ENCODE assay signal across 19 cellular contexts in genomic region chr20:47672886-47673670, GRCh38.
DNase-seq lines count a peak whose midpoint lies in the region.
"Had no signal": no experiment of that assay in that cellular context is flagged by ENCODE, and none has a peak within 500 bp of the region (broad histone marks: within the 10 kb centered on the region; RNA-seq: fewer than 3 reads in every experiment).

No MANE protein-coding gene starts in this region.

- no CpG with 5 or more reads among the region's 16 CpGs for WGBS in neuronal stem cell (ENCODE audit: extremely low coverage in 2 of 2, insufficient read length in 2 of 2, insufficient replicate concordance in 1 of 2), 2 donors

- no peaks in the 10 kb centered on the region for H3K27me3 ChIP-seq in H7 (ENCODE audit: control insufficient read depth, insufficient read depth, low read length)
- no peaks in the 10 kb centered on the region for H3K27me3 ChIP-seq in neuronal stem cell (ENCODE audit: control insufficient read depth in 3 of 3, insufficient read depth in 3 of 3, low read depth in 1 of 3, low read length in 3 of 3)
- H3K27me3 ChIP-seq: BLaER1 had no signal

- H3K9ac ChIP-seq in neuronal stem cell (ENCODE audit: low read depth, low read length, poor library complexity): no peak overlapping the region
- H3K9ac ChIP-seq: BLaER1 had no signal

- H3K27ac ChIP-seq in neuronal stem cell (replicated peaks; ENCODE audit: low read length): no peak overlapping the region
- H3K27ac ChIP-seq: BLaER1, HL-60 had no signal

- H2AK5ac ChIP-seq in neuronal stem cell (ENCODE audit: low read depth, low read length): peak overlapping the region; percentile 25

- no peak overlapping the region for H3K4ac ChIP-seq in neuronal stem cell (ENCODE audit: low read length)

- H3K4me3 Mint-ChIP-seq in dendritic cell treated with granulocyte-macrophage colony-stimulating factor and Interleukin-4, amounts not matched to agents 40 ng/mL and 50 ng/mL, for 4 days: no peak overlapping the region
- H3K4me3 Mint-ChIP-seq: CD8-positive, alpha-beta memory T cell had no signal

- H4K8ac ChIP-seq in neuronal stem cell (ENCODE audit: low read depth, low read length): no peak overlapping the region

- H3K14ac ChIP-seq in neuronal stem cell (ENCODE audit: low read length): peak overlapping the region; percentile 67

- no peak overlapping the region for H3K4me2 ChIP-seq in neuronal stem cell (ENCODE audit: insufficient read depth, low read length, poor library complexity, severe bottlenecking)
- H3K4me2 ChIP-seq: BLaER1, PC-9 had no signal

- no peak overlapping the region for H2AFZ ChIP-seq in neuronal stem cell (ENCODE audit: low read length)
- H2AFZ ChIP-seq: PC-9 had no signal

- peaks cover 14% of the 10 kb centered on the region for H3K4me1 Mint-ChIP-seq in dendritic cell treated with granulocyte-macrophage colony-stimulating factor and Interleukin-4, amounts not matched to agents 40 ng/mL and 50 ng/mL, for 4 days (ENCODE audit: low read depth)

- H3K9me3 ChIP-seq in neuronal stem cell (replicated peaks in 1 of 2; ENCODE audit: control insufficient read depth in 2 of 2, insufficient read depth in 1 of 2, low read depth in 1 of 2, low read length in 2 of 2): no peaks in the 10 kb centered on the region
- H3K9me3 ChIP-seq: BLaER1 had no signal

- no peaks in the 10 kb centered on the region for H3K4me1 ChIP-seq in neuronal stem cell (ENCODE audit: control insufficient read depth in 2 of 2, insufficient read depth in 1 of 2, low read depth in 1 of 2, low read length in 2 of 2)

- intact Hi-C loops in dendritic cell treated with granulocyte-macrophage colony-stimulating factor and Interleukin-4, amounts not matched to agents 40 ng/mL and 50 ng/mL, for 4 days (cut with micrococcal nuclease): no loop called here

- no peak overlapping the region for H2BK120ac ChIP-seq in neuronal stem cell (ENCODE audit: low read depth, low read length)

- H4K91ac ChIP-seq in neuronal stem cell (ENCODE audit: low read depth, low read length, poor library complexity): no peak overlapping the region

- peak; percentile 49 for DNase-seq in activated CD8-positive, alpha-beta memory T cell treated with anti-CD3 and anti-CD28 coated beads, Interleukin-2, amount 50 U/mL, for 48 hours
- no peak for DNase-seq in activated CD8-positive, alpha-beta memory T cell treated with anti-CD3 and anti-CD28 coated beads, Interleukin-2, amount 50 U/mL, for 4 hours
- peak; percentile 70 for DNase-seq in H7
- no peak for DNase-seq in neuronal stem cell (ENCODE audit: low spot score)
- DNase-seq in stimulated activated CD4-positive, alpha-beta T cell treated with anti-CD3 and anti-CD28 coated beads, Interleukin-2, amount 100 ng/mL, for 48 hours: no peak
- DNase-seq in HPDE6-E6E7 (ENCODE audit: extremely low spot score): no peak
- no peak for DNase-seq in NCI-H2171 treated with DMSO at 0.1 percent for 48 hours (lab: John Stamatoyannopoulos, UW)
- DNase-seq: DMS79, HCEC 1CT, MV-4-11, NCI-H1417, NCI-H187 treated with DMSO at 0.1 percent for 48 hours, NCI-H82, PC-9 had no signal

- H3K4me3 ChIP-seq in H7 (ENCODE audit: insufficient read depth, low read depth, low read length): no peak overlapping the region
- no peak overlapping the region for H3K4me3 ChIP-seq in neuronal stem cell (ENCODE audit: low read length in 2 of 2)
- H3K4me3 ChIP-seq: BLaER1, K562, PC-9 had no signal

- no peaks in the 10 kb centered on the region for H3K79me1 ChIP-seq in neuronal stem cell (ENCODE audit: low read depth, low read length)

- peaks cover 100% of the 10 kb centered on the region for H3K36me3 Mint-ChIP-seq in dendritic cell treated with granulocyte-macrophage colony-stimulating factor and Interleukin-4, amounts not matched to agents 40 ng/mL and 50 ng/mL, for 4 days (ENCODE audit: low read depth)
- H3K36me3 Mint-ChIP-seq: CD8-positive, alpha-beta memory T cell had no signal

- no peaks in the 10 kb centered on the region for H3K9me3 Mint-ChIP-seq in dendritic cell treated with granulocyte-macrophage colony-stimulating factor and Interleukin-4, amounts not matched to agents 40 ng/mL and 50 ng/mL, for 4 days
- H3K9me3 Mint-ChIP-seq: CD8-positive, alpha-beta memory T cell had no signal

- peak overlapping the region; percentile 19 for H3K18ac ChIP-seq in neuronal stem cell (ENCODE audit: low read length)

- no peak overlapping the region for H2BK15ac ChIP-seq in neuronal stem cell (ENCODE audit: low read length)

- no peak overlapping the region for H2BK12ac ChIP-seq in neuronal stem cell (ENCODE audit: low read length)

- H3K23ac ChIP-seq in neuronal stem cell (ENCODE audit: low read depth, low read length, poor library complexity): no peak overlapping the region

- no peaks in the 10 kb centered on the region for H3K27me3 Mint-ChIP-seq in dendritic cell treated with granulocyte-macrophage colony-stimulating factor and Interleukin-4, amounts not matched to agents 40 ng/mL and 50 ng/mL, for 4 days

- H3K36me3 ChIP-seq in H7 (replicated peaks; ENCODE audit: control insufficient read depth, insufficient read depth, low read length) (no peaks in the 10 kb centered on the region; the same call in none of the 2 replicates), neuronal stem cell (replicated peaks in 1 of 2; ENCODE audit: control insufficient read depth in 2 of 2, insufficient read depth in 2 of 2, low read length in 2 of 2) (peaks cover 7 to 19% of the 10 kb centered on the region in 2 donors)
- H3K36me3 ChIP-seq: BLaER1 had no signal

- H3K27ac Mint-ChIP-seq in dendritic cell treated with granulocyte-macrophage colony-stimulating factor and Interleukin-4, amounts not matched to agents 40 ng/mL and 50 ng/mL, for 4 days: peak overlapping the region; percentile 3
- H3K27ac Mint-ChIP-seq: CD8-positive, alpha-beta memory T cell had no signal

- no peak overlapping the region for H2BK5ac ChIP-seq in neuronal stem cell (ENCODE audit: low read length)

Comparison
In these comparisons a context has a peak if more than half of its experiments do, and no peak if none do; other contexts are left out.
1. DNase-seq: peak in activated CD8-positive, alpha-beta memory T cell treated with anti-CD3 and anti-CD28 coated beads, Interleukin-2, amount 50 U/mL, for 48 hours (single experiment) and H7 (single experiment); none in activated CD8-positive, alpha-beta memory T cell treated with anti-CD3 and anti-CD28 coated beads, Interleukin-2, amount 50 U/mL, for 4 hours (single experiment), neuronal stem cell (single experiment), stimulated activated CD4-positive, alpha-beta T cell treated with anti-CD3 and anti-CD28 coated beads, Interleukin-2, amount 100 ng/mL, for 48 hours (0 of 2), HPDE6-E6E7 (single experiment) and NCI-H2171 treated with DMSO at 0.1 percent for 48 hours (single experiment).